1 cellular context compared by ENCODE assay signal in genomic region chr7:132171130-132171576, GRCh38.
TF ChIP-seq lines count a peak whose summit lies in the region.

No MANE protein-coding gene starts in this region.

TF ChIP-seq in SK-N-SH treated with all-trans-retinoic acid at 6 μM for 48 hours, 23 proteins besides CTCF, POLR2A, EP300 and RAD21 (continued from another document):
- no peak for TF ChIP-seq CREB5 (CRISPR knock-in tag; IDR thresholded peaks at IDR 0.05; ENCODE audit: low read depth)
- no peak for TF ChIP-seq TSHZ2 (CRISPR knock-in tag; IDR thresholded peaks at IDR 0.05)
- no peak for TF ChIP-seq SNAI2 (CRISPR knock-in tag; IDR thresholded peaks at IDR 0.05)
- TF ChIP-seq ZNF565 (CRISPR knock-in tag; conservative IDR thresholded peaks at IDR 0.05; ENCODE audit: low read depth) = no peak
- TF ChIP-seq OSR1 (CRISPR knock-in tag; IDR thresholded peaks at IDR 0.05) = no peak
- TF ChIP-seq CSRNP3 (CRISPR knock-in tag; IDR thresholded peaks at IDR 0.05) = no peak
- no peak for TF ChIP-seq ZFP3 (CRISPR knock-in tag; IDR thresholded peaks at IDR 0.05)
- TF ChIP-seq GLIS3 (CRISPR knock-in tag; IDR thresholded peaks at IDR 0.05) = no peak
- TF ChIP-seq TOX (CRISPR knock-in tag; IDR thresholded peaks at IDR 0.05; ENCODE audit: borderline replicate concordance) = no peak
